Comparison of ENCODE assay signal across 1 cellular context in genomic region chr1:8259498-8260290, GRCh38.
A peak's percentile ranks its signal among the peaks of the same experiment; 100 is the strongest.
TF ChIP-seq lines count a peak whose summit lies in the region.

No MANE protein-coding gene starts in this region.

TF ChIP-seq in HepG2, 621 proteins besides CTCF, POLR2A, EP300 and RAD21 (continued from another document and continues in another):
- TF ChIP-seq MYPOP (CRISPR knock-in tag; IDR thresholded peaks at IDR 0.05) (peak; percentile 59; the same call in 1 of the 2 replicates), ZNF646 (CRISPR knock-in tag; IDR thresholded peaks at IDR 0.05) (no peak), FOXK1 (CRISPR knock-in tag; IDR thresholded peaks at IDR 0.05; ENCODE audit: borderline replicate concordance, low read depth) (peak; percentile 57; the same call in 1 of the 2 replicates), IRF2 (CRISPR knock-in tag; IDR thresholded peaks at IDR 0.05) (no peak; the same call in 1 of the 2 replicates), TOPORS (CRISPR knock-in tag; IDR thresholded peaks at IDR 0.05) (no peak), LCORL (IDR thresholded peaks at IDR 0.05) (no peak), LCORL (CRISPR knock-in tag; IDR thresholded peaks at IDR 0.05) (no peak; the same call in 1 of the 2 replicates), DRAP1 (CRISPR knock-in tag; IDR thresholded peaks at IDR 0.05) (no peak), ZZZ3 (CRISPR knock-in tag; IDR thresholded peaks at IDR 0.05; ENCODE audit: borderline replicate concordance) (no peak), HIC2 (CRISPR knock-in tag; IDR thresholded peaks at IDR 0.05; ENCODE audit: low read depth) (no peak), ZNF567 (CRISPR knock-in tag; IDR thresholded peaks at IDR 0.05; ENCODE audit: borderline replicate concordance) (no peak), ARHGAP35 (CRISPR knock-in tag; IDR thresholded peaks at IDR 0.05; ENCODE audit: borderline replicate concordance) (peak; percentile 9; the same call in 1 of the 2 replicates), NR1H2 (CRISPR knock-in tag; IDR thresholded peaks at IDR 0.05; ENCODE audit: borderline replicate concordance, low read depth) (no peak), ZNF576 (CRISPR knock-in tag; IDR thresholded peaks at IDR 0.05) (no peak), U2AF1 (optimal IDR thresholded peaks at IDR 0.05; ENCODE audit: low read depth, low read length) (no peak), RXRA (CRISPR knock-in tag; IDR thresholded peaks at IDR 0.05) (no peak; the same call in 1 of the 2 replicates), KMT2A (CRISPR knock-in tag; IDR thresholded peaks at IDR 0.05) (peak; percentile 28; the same call in 1 of the 2 replicates), MIER2 (CRISPR knock-in tag; IDR thresholded peaks at IDR 0.05) (no peak), MYC (CRISPR knock-in tag; IDR thresholded peaks at IDR 0.05; ENCODE audit: borderline replicate concordance) (no peak), ZIK1 (CRISPR knock-in tag; IDR thresholded peaks at IDR 0.05; ENCODE audit: borderline replicate concordance, low read depth) (peak; percentile 52; the same call in 1 of the 2 replicates), ZBTB37 (CRISPR knock-in tag; IDR thresholded peaks at IDR 0.05) (peak; percentile 47; the same call in 1 of the 2 replicates), HOXA9 (CRISPR knock-in tag; IDR thresholded peaks at IDR 0.05; ENCODE audit: borderline replicate concordance) (no peak), REPIN1 (CRISPR knock-in tag; IDR thresholded peaks at IDR 0.05; ENCODE audit: borderline replicate concordance, low read depth) (no peak), SRSF9 (IDR thresholded peaks at IDR 0.05; ENCODE audit: borderline replicate concordance, insufficient read depth, low read depth, low read length, poor library complexity, severe bottlenecking) (no peak), GATAD2A (CRISPR knock-in tag; IDR thresholded peaks at IDR 0.05) (no peak; the same call in 1 of the 2 replicates), ZSCAN12 (CRISPR knock-in tag; IDR thresholded peaks at IDR 0.05) (0 out of 2 replicates have a peak, but pooled peaks have one; percentile 41), ZNF292 (CRISPR knock-in tag; IDR thresholded peaks at IDR 0.05; ENCODE audit: borderline replicate concordance, low read depth) (no peak; the same call in 1 of the 2 replicates), NCOA1 (CRISPR knock-in tag; IDR thresholded peaks at IDR 0.05) (no peak), KAT8 (CRISPR knock-in tag; IDR thresholded peaks at IDR 0.05) (no peak), ZNF451 (CRISPR knock-in tag; IDR thresholded peaks at IDR 0.05) (no peak), SRF (IDR thresholded peaks at IDR 0.05; ENCODE audit: low read depth, low read length) (no peak), CEBPG (CRISPR knock-in tag; IDR thresholded peaks at IDR 0.05) (peak; percentile 88), SUZ12 (IDR thresholded peaks at IDR 0.05; ENCODE audit: low read depth, low read length) (no peak), ZNF557 (CRISPR knock-in tag; IDR thresholded peaks at IDR 0.05) (no peak), ETV5 (CRISPR knock-in tag; IDR thresholded peaks at IDR 0.05; ENCODE audit: borderline replicate concordance) (no peak), ZNF7 (CRISPR knock-in tag; IDR thresholded peaks at IDR 0.05) (peak; percentile 77; the same call in 1 of the 2 replicates), ZSCAN21 (CRISPR knock-in tag; IDR thresholded peaks at IDR 0.05; ENCODE audit: borderline replicate concordance) (peak; percentile 16; the same call in 1 of the 2 replicates), ADNP (CRISPR knock-in tag; IDR thresholded peaks at IDR 0.05) (no peak), ZNF33A (CRISPR knock-in tag; IDR thresholded peaks at IDR 0.05; ENCODE audit: borderline replicate concordance) (no peak), SIN3A (IDR thresholded peaks at IDR 0.05; ENCODE audit: borderline replicate concordance, low read depth, low read length) (no peak), TAF1 (CRISPR knock-in tag; IDR thresholded peaks at IDR 0.05) (no peak; the same call in 1 of the 2 replicates), MED8 (CRISPR knock-in tag; IDR thresholded peaks at IDR 0.05; ENCODE audit: insufficient replicate concordance) (no peak), RELA (CRISPR knock-in tag; IDR thresholded peaks at IDR 0.05) (no peak), NBN (conservative IDR thresholded peaks at IDR 0.05) (no peak)
- TF ChIP-seq, protein P1, sequence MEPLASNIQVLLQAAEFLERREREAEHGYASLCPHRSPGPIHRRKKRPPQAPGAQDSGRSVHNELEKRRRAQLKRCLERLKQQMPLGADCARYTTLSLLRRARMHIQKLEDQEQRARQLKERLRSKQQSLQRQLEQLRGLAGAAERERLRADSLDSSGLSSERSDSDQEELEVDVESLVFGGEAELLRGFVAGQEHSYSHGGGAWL (CRISPR knock-in tag; IDR thresholded peaks at IDR 0.05): no peak
- TF ChIP-seq, protein P2, sequence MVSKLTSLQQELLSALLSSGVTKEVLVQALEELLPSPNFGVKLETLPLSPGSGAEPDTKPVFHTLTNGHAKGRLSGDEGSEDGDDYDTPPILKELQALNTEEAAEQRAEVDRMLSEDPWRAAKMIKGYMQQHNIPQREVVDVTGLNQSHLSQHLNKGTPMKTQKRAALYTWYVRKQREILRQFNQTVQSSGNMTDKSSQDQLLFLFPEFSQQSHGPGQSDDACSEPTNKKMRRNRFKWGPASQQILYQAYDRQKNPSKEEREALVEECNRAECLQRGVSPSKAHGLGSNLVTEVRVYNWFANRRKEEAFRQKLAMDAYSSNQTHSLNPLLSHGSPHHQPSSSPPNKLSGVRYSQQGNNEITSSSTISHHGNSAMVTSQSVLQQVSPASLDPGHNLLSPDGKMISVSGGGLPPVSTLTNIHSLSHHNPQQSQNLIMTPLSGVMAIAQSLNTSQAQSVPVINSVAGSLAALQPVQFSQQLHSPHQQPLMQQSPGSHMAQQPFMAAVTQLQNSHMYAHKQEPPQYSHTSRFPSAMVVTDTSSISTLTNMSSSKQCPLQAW (CRISPR knock-in tag; IDR thresholded peaks at IDR 0.05): no peak
- TF ChIP-seq, protein P3, sequence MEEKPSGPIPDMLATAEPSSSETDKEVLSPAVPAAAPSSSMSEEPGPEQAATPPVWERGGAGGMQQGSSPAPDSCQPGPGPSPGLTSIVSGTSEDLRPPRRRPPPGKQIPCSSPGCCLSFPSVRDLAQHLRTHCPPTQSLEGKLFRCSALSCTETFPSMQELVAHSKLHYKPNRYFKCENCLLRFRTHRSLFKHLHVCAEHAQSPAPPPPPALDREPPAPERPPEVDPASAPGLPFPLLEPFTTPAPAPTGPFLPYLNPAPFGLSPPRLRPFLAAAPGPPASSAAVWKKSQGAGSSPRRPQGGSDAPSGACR (CRISPR knock-in tag; IDR thresholded peaks at IDR 0.05): no peak
- TF ChIP-seq, protein P4, sequence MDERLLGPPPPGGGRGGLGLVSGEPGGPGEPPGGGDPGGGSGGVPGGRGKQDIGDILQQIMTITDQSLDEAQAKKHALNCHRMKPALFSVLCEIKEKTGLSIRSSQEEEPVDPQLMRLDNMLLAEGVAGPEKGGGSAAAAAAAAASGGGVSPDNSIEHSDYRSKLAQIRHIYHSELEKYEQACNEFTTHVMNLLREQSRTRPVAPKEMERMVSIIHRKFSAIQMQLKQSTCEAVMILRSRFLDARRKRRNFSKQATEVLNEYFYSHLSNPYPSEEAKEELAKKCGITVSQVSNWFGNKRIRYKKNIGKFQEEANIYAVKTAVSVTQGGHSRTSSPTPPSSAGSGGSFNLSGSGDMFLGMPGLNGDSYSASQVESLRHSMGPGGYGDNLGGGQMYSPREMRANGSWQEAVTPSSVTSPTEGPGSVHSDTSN (CRISPR knock-in tag; IDR thresholded peaks at IDR 0.05): no peak
- TF ChIP-seq, protein P5, sequence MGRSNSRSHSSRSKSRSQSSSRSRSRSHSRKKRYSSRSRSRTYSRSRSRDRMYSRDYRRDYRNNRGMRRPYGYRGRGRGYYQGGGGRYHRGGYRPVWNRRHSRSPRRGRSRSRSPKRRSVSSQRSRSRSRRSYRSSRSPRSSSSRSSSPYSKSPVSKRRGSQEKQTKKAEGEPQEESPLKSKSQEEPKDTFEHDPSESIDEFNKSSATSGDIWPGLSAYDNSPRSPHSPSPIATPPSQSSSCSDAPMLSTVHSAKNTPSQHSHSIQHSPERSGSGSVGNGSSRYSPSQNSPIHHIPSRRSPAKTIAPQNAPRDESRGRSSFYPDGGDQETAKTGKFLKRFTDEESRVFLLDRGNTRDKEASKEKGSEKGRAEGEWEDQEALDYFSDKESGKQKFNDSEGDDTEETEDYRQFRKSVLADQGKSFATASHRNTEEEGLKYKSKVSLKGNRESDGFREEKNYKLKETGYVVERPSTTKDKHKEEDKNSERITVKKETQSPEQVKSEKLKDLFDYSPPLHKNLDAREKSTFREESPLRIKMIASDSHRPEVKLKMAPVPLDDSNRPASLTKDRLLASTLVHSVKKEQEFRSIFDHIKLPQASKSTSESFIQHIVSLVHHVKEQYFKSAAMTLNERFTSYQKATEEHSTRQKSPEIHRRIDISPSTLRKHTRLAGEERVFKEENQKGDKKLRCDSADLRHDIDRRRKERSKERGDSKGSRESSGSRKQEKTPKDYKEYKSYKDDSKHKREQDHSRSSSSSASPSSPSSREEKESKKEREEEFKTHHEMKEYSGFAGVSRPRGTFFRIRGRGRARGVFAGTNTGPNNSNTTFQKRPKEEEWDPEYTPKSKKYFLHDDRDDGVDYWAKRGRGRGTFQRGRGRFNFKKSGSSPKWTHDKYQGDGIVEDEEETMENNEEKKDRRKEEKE (IDR thresholded peaks at IDR 0.05): no peak
